8 cellular contexts compared by ENCODE assay signal in the genomic region with DNA sequence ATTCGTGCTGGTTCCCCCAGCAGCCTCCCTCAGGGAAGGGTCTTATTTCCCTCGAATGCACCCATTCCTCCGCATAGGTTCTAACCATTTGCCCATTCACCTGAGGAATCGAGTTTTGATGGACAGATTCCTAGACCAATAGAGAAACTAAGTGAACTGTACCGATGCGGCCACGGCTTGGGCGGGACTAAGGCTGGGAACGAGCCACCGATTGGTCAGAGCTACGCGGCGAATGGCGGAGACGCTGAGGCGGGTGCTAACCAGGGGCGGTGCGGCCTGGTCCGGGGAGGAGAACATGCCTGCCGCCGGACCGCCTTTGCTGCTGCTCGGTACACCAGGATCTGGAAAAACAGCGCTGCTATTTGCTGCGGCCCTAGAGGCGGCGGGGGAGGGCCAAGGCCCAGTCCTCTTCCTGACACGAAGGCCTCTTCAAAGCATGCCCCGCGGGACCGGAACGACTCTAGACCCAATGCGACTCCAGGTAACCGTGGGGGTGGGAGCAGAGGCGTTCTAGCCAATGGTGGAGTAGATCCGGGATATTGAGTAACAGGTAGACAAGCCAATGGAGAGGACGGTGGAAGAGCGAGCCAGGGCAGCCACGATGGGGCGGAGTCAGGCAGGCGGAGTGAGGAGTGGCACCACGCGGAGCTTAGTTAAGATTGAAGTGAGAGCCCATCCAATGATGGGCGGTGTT. TPM values are rescaled to one million over a fixed set of nuclear protein-coding genes. Genes with fewer than 3 reads are reported as not detected.
DNase-seq lines count a peak whose midpoint lies in the region; ATAC-seq and TF ChIP-seq lines count a peak whose summit lies in the region.

A gene with protein sequence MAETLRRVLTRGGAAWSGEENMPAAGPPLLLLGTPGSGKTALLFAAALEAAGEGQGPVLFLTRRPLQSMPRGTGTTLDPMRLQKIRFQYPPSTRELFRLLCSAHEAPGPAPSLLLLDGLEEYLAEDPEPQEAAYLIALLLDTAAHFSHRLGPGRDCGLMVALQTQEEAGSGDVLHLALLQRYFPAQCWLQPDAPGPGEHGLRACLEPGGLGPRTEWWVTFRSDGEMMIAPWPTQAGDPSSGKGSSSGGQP (plus strand): TSS at position 218 of the 694 bp plus-strand sequence. CDS start 15 bp downstream, at position 233.

- H3K27me3 ChIP-seq in duodenal mucosa (ENCODE audit: control insufficient read depth in 1 of 2, insufficient read depth in 2 of 2, low read length in 2 of 2), result no peaks in the 10 kb centered on the region
- no peaks in the 10 kb centered on the region for H3K27me3 ChIP-seq in liver (ENCODE audit: control insufficient read depth in 4 of 4, insufficient read depth in 4 of 4, low read length in 3 of 4)

- H3K36me3 ChIP-seq in duodenal mucosa (ENCODE audit: control insufficient read depth in 1 of 2, insufficient read depth in 2 of 2, low read length in 2 of 2) (no peaks in the 10 kb centered on the region), liver (ENCODE audit: control insufficient read depth in 4 of 4, insufficient read depth in 3 of 4, low read depth in 1 of 4, low read length in 3 of 4) (peaks cover 0 to 6% (median under 1%) of the 10 kb centered on the region in 4 donors)

- peaks cover 12 to 20% of the 10 kb centered on the region in 2 donors for H3K4me1 ChIP-seq in duodenal mucosa (ENCODE audit: control insufficient read depth in 1 of 2, insufficient read depth in 2 of 2, low read length in 2 of 2)
- peaks cover 4 to 34% (median 19%) of the 10 kb centered on the region in 4 donors for H3K4me1 ChIP-seq in liver (ENCODE audit: control insufficient read depth in 4 of 4, insufficient read depth in 4 of 4, low read length in 3 of 4)

- no peak for TF ChIP-seq RAD21 in liver (IDR thresholded peaks at IDR 0.05)

- peak within 1 kb of the TSS; percentile 75 to 80 for H3K4me3 ChIP-seq in duodenal mucosa (ENCODE audit: low read depth in 1 of 2, low read length in 2 of 2)
- peak within 1 kb of the TSS; percentile 59 to 84 (median 79) for H3K4me3 ChIP-seq in liver (ENCODE audit: low read depth in 1 of 3, low read length in 3 of 3)

- H3K27ac ChIP-seq in duodenal mucosa (ENCODE audit: low read depth, low read length), result peak within 1 kb of the TSS; percentile 85
- peak within 1 kb of the TSS; percentile 97 to 98 for H3K27ac ChIP-seq in liver (ENCODE audit: low read depth in 1 of 2, low read length in 2 of 2)

- H3K9ac ChIP-seq in duodenal mucosa (ENCODE audit: low read depth in 1 of 2, low read length in 2 of 2), result peak within 1 kb of the TSS; percentile 78 to 79
- H3K9ac ChIP-seq in liver (ENCODE audit: low read depth in 1 of 2, low read length in 2 of 2), result peak within 1 kb of the TSS; percentile 86 to 90

- DNase-seq in CD1c-positive myeloid dendritic cell (ENCODE audit: extremely low spot score), result peak; percentile 99
- peak; percentile 98 for DNase-seq in NCI-H748 (lab: John Stamatoyannopoulos, UW; ENCODE audit: unreplicated experiment)
- peak; percentile 96 for DNase-seq in activated CD4-positive, alpha-beta T cell treated with anti-CD3 and anti-CD28 coated beads, Interleukin-2, amount 50 U/mL, for 4 hours
- DNase-seq in stimulated activated CD4-positive, alpha-beta T cell treated with anti-CD3 and anti-CD28 coated beads, Interleukin-4, amount 100 ng/mL, for 1 hour, result peak; percentile 96

- H3K9me3 ChIP-seq in duodenal mucosa (ENCODE audit: control insufficient read depth in 1 of 2, low read length in 2 of 2) (no peaks in the 10 kb centered on the region), liver (ENCODE audit: control insufficient read depth in 4 of 4, low read length in 3 of 4) (no peaks in the 10 kb centered on the region)

- under 1% methylated on average over 44 of the region's 44 CpGs for WGBS in liver

- ATAC-seq in GM19397 (IDR thresholded peaks at IDR 0.05; ENCODE audit: unreplicated experiment) (peak; percentile 90), HG03558 (IDR thresholded peaks at IDR 0.05; ENCODE audit: extremely low read depth, unreplicated experiment) (peak; percentile 77)

- no peak for TF ChIP-seq CTCF in liver (IDR thresholded peaks at IDR 0.05; ENCODE audit: low read depth, low read length, missing input control)

TF ChIP-seq in liver, 16 proteins besides CTCF, POLR2A, EP300 and RAD21:
- TF ChIP-seq HNF4G (IDR thresholded peaks at IDR 0.05) (no peak), TAF1 (conservative IDR thresholded peaks at IDR 0.05) (peak; percentile 29), FOXA1 (IDR thresholded peaks at IDR 0.05) (no peak), FOXA2 (IDR thresholded peaks at IDR 0.05) (no peak), NR2F2 (IDR thresholded peaks at IDR 0.05) (no peak), EGR1 (IDR thresholded peaks at IDR 0.05; ENCODE audit: low read depth in 2 of 2) (no peak), HNF4A (conservative IDR thresholded peaks at IDR 0.05) (no peak), YY1 (IDR thresholded peaks at IDR 0.05) (peak; percentile 92), SP1 (IDR thresholded peaks at IDR 0.05) (peak; percentile 94), JUND (IDR thresholded peaks at IDR 0.05) (no peak), RXRA (IDR thresholded peaks at IDR 0.05) (peak in 1 of 2 donors; percentile 43), GABPA (IDR thresholded peaks at IDR 0.05 in 1 of 2, conservative IDR thresholded peaks at IDR 0.05 in 1 of 2) (peak; percentile 42 to 83)
- TF ChIP-seq, protein P1, sequence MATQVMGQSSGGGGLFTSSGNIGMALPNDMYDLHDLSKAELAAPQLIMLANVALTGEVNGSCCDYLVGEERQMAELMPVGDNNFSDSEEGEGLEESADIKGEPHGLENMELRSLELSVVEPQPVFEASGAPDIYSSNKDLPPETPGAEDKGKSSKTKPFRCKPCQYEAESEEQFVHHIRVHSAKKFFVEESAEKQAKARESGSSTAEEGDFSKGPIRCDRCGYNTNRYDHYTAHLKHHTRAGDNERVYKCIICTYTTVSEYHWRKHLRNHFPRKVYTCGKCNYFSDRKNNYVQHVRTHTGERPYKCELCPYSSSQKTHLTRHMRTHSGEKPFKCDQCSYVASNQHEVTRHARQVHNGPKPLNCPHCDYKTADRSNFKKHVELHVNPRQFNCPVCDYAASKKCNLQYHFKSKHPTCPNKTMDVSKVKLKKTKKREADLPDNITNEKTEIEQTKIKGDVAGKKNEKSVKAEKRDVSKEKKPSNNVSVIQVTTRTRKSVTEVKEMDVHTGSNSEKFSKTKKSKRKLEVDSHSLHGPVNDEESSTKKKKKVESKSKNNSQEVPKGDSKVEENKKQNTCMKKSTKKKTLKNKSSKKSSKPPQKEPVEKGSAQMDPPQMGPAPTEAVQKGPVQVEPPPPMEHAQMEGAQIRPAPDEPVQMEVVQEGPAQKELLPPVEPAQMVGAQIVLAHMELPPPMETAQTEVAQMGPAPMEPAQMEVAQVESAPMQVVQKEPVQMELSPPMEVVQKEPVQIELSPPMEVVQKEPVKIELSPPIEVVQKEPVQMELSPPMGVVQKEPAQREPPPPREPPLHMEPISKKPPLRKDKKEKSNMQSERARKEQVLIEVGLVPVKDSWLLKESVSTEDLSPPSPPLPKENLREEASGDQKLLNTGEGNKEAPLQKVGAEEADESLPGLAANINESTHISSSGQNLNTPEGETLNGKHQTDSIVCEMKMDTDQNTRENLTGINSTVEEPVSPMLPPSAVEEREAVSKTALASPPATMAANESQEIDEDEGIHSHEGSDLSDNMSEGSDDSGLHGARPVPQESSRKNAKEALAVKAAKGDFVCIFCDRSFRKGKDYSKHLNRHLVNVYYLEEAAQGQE (IDR thresholded peaks at IDR 0.05), result no peak
- TF ChIP-seq, protein P2, sequence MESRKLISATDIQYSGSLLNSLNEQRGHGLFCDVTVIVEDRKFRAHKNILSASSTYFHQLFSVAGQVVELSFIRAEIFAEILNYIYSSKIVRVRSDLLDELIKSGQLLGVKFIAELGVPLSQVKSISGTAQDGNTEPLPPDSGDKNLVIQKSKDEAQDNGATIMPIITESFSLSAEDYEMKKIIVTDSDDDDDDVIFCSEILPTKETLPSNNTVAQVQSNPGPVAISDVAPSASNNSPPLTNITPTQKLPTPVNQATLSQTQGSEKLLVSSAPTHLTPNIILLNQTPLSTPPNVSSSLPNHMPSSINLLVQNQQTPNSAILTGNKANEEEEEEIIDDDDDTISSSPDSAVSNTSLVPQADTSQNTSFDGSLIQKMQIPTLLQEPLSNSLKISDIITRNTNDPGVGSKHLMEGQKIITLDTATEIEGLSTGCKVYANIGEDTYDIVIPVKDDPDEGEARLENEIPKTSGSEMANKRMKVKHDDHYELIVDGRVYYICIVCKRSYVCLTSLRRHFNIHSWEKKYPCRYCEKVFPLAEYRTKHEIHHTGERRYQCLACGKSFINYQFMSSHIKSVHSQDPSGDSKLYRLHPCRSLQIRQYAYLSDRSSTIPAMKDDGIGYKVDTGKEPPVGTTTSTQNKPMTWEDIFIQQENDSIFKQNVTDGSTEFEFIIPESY (IDR thresholded peaks at IDR 0.05), result peak; percentile 32
- TF ChIP-seq, protein P3, sequence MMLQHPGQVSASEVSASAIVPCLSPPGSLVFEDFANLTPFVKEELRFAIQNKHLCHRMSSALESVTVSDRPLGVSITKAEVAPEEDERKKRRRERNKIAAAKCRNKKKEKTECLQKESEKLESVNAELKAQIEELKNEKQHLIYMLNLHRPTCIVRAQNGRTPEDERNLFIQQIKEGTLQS (IDR thresholded peaks at IDR 0.05), result no peak
- TF ChIP-seq, protein P4, sequence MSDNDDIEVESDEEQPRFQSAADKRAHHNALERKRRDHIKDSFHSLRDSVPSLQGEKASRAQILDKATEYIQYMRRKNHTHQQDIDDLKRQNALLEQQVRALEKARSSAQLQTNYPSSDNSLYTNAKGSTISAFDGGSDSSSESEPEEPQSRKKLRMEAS (IDR thresholded peaks at IDR 0.05), result no peak

RNA-seq across cellular contexts. Expression of the gene that starts here (rescaled TPM):
- 1 to 10 TPM in 1 of 2 donors, under 1 TPM in 1; 0.98 to 1.0 TPM for total RNA-seq in liver
- 1 to 10 TPM; 2.5 to 6.4 TPM for polyA plus RNA-seq in liver

Comparison
In these comparisons a context has a peak if more than half of its experiments do, and no peak if none do; other contexts are left out.
1. Peak in every context shown above with its lines: DNase-seq, ATAC-seq, H3K4me3 ChIP-seq and H3K27ac ChIP-seq.